1 cellular context compared by ENCODE assay signal in genomic region chr22:42090596-42091445, GRCh38.
TF ChIP-seq lines count a peak whose summit lies in the region.

Gene NDUFA6, minus strand, starts transcription at chr22:42090772. Its CDS starts 28 bp downstream, at chr22:42090744.

TF ChIP-seq in HepG2, 621 proteins besides CTCF, POLR2A, EP300 and RAD21 (continued from another document and continues in another):
- peak; percentile 69; the same call in 1 of the 2 replicates for TF ChIP-seq NFAT5 (CRISPR knock-in tag; IDR thresholded peaks at IDR 0.05)
- TF ChIP-seq ZNF740 (CRISPR knock-in tag; IDR thresholded peaks at IDR 0.05) = 0 out of 2 replicates have a peak, but pooled peaks have one; percentile 40
- TF ChIP-seq ZNF329 (CRISPR knock-in tag; IDR thresholded peaks at IDR 0.05; ENCODE audit: low read depth) = no peak
- peak; percentile 78; the same call in 1 of the 2 replicates for TF ChIP-seq FOXJ3 (CRISPR knock-in tag; IDR thresholded peaks at IDR 0.05; ENCODE audit: borderline replicate concordance)
- TF ChIP-seq IRF9 (CRISPR knock-in tag; IDR thresholded peaks at IDR 0.05; ENCODE audit: borderline replicate concordance) = no peak; the same call in 1 of the 2 replicates
- TF ChIP-seq GPBP1L1 (CRISPR knock-in tag; IDR thresholded peaks at IDR 0.05) = no peak
- TF ChIP-seq LRRFIP1 (CRISPR knock-in tag; conservative IDR thresholded peaks at IDR 0.05) = no peak
- TF ChIP-seq HIVEP1 (CRISPR knock-in tag; IDR thresholded peaks at IDR 0.05) = peak; percentile 93
- no peak for TF ChIP-seq TRIM22 (IDR thresholded peaks at IDR 0.05)
- no peak for TF ChIP-seq ZNF318 (CRISPR knock-in tag; IDR thresholded peaks at IDR 0.05)
- no peak; the same call in 1 of the 2 replicates for TF ChIP-seq ZNF121 (CRISPR knock-in tag; IDR thresholded peaks at IDR 0.05)
- TF ChIP-seq MAZ (IDR thresholded peaks at IDR 0.05; ENCODE audit: borderline replicate concordance, low read depth, low read length) = peak; percentile 45; the same call in 1 of the 2 replicates
- peak; percentile 55 for TF ChIP-seq MAZ (CRISPR knock-in tag; IDR thresholded peaks at IDR 0.05; ENCODE audit: low read depth)
- 0 out of 2 replicates have a peak, but pooled peaks have one; percentile 19 for TF ChIP-seq ARID2 (CRISPR knock-in tag; IDR thresholded peaks at IDR 0.05; ENCODE audit: borderline replicate concordance)
- TF ChIP-seq KDM5B (CRISPR knock-in tag; IDR thresholded peaks at IDR 0.05; ENCODE audit: borderline replicate concordance) = peak; percentile 89; the same call in 1 of the 2 replicates
- TF ChIP-seq ONECUT2 (CRISPR knock-in tag; IDR thresholded peaks at IDR 0.05) = no peak
- TF ChIP-seq THAP9 (CRISPR knock-in tag; IDR thresholded peaks at IDR 0.05; ENCODE audit: borderline replicate concordance) = peak; percentile 91
- TF ChIP-seq SP5 (CRISPR knock-in tag; IDR thresholded peaks at IDR 0.05; ENCODE audit: borderline replicate concordance, low read depth) = no peak; the same call in 1 of the 2 replicates
- peak; percentile 36; the same call in 1 of the 2 replicates for TF ChIP-seq ZBTB26 (CRISPR knock-in tag; IDR thresholded peaks at IDR 0.05; ENCODE audit: borderline replicate concordance)
- peak; percentile 92 for TF ChIP-seq RBFOX2 (IDR thresholded peaks at IDR 0.05; ENCODE audit: low read depth, low read length)
- TF ChIP-seq IRF1 (CRISPR knock-in tag; IDR thresholded peaks at IDR 0.05; ENCODE audit: low read depth) = no peak
